Comparison of ENCODE assay signal across 25 cellular contexts in genomic region chr15:97717806-97718205, GRCh38.
"Had no signal": no experiment of that assay in that cellular context is flagged by ENCODE, and none has a peak within 500 bp of the region (broad histone marks: within the 10 kb centered on the region; RNA-seq: fewer than 3 reads in every experiment).

No MANE protein-coding gene starts in this region.

- H3K4me1 Mint-ChIP-seq: endodermal cell had no signal

- H3K4me3 Mint-ChIP-seq: dendritic cell treated with granulocyte-macrophage colony-stimulating factor and Interleukin-4, amounts not matched to agents 40 ng/mL and 50 ng/mL, for 4 days; effector memory CD8-positive, alpha-beta T cell; endodermal cell had no signal

- ATAC-seq: effector memory CD8-positive, alpha-beta T cell; esophagus mucosa; foreskin keratinocyte; gastrocnemius medialis; gastroesophageal sphincter; heart left ventricle; heart right ventricle had no signal

- H3K9me3 ChIP-seq: colonic mucosa, gastrocnemius medialis had no signal

- DNase-seq: colonic mucosa; cortex of kidney; dermis blood vessel endothelial cell; dorsolateral prefrontal cortex; effector CD4-positive, alpha-beta T cell; effector CD8-positive, alpha-beta T cell; effector memory CD4-positive, alpha-beta T cell; effector memory CD8-positive, alpha-beta T cell; endodermal cell; erythroblast; esophagus squamous epithelium; foreskin fibroblast; foreskin keratinocyte; foreskin melanocyte; gastrocnemius medialis; glutamatergic neuron; head of caudate nucleus; heart left ventricle; heart right ventricle had no signal

- H3K4me1 ChIP-seq: colonic mucosa, esophagus muscularis mucosa, esophagus squamous epithelium, foreskin keratinocyte, gastrocnemius medialis, gastroesophageal sphincter, heart left ventricle, heart right ventricle had no signal

- H3K27me3 Mint-ChIP-seq: dendritic cell treated with granulocyte-macrophage colony-stimulating factor and Interleukin-4, amounts not matched to agents 40 ng/mL and 50 ng/mL, for 4 days; effector memory CD8-positive, alpha-beta T cell had no signal

- H3K4me3 ChIP-seq: colonic mucosa, coronary artery, dorsolateral prefrontal cortex, esophagus muscularis mucosa, esophagus squamous epithelium, gastrocnemius medialis, gastroesophageal sphincter, heart left ventricle, heart right ventricle had no signal

- H3K27me3 ChIP-seq: colonic mucosa, esophagus muscularis mucosa, esophagus squamous epithelium, foreskin keratinocyte, gastrocnemius medialis, gastroesophageal sphincter, heart left ventricle, heart right ventricle had no signal

- H3K27ac Mint-ChIP-seq: dendritic cell treated with granulocyte-macrophage colony-stimulating factor and Interleukin-4, amounts not matched to agents 40 ng/mL and 50 ng/mL, for 4 days; effector memory CD8-positive, alpha-beta T cell; endodermal cell had no signal

- H3K36me3 ChIP-seq: colonic mucosa, esophagus muscularis mucosa, esophagus squamous epithelium, gastrocnemius medialis, gastroesophageal sphincter, heart left ventricle, heart right ventricle had no signal

- H3K27ac ChIP-seq: colonic mucosa, coronary artery, dorsolateral prefrontal cortex, epithelial cell of prostate, esophagus muscularis mucosa, esophagus squamous epithelium, foreskin keratinocyte, gastrocnemius medialis, gastroesophageal sphincter, heart left ventricle, heart right ventricle had no signal
